ENCODE assay signal across 32 cellular contexts in genomic region chr12:111827916-111828315, GRCh38.
"Had no signal": no experiment of that assay in that cellular context is flagged by ENCODE, and none has a peak within 500 bp of the region (broad histone marks: within the 10 kb centered on the region; RNA-seq: fewer than 3 reads in every experiment).

No MANE protein-coding gene starts in this region.

- H3K4me3 ChIP-seq: adrenal gland, body of pancreas, esophagus squamous epithelium, gastroesophageal sphincter had no signal

- H3K4me1 ChIP-seq: adrenal gland, body of pancreas, esophagus squamous epithelium, gastroesophageal sphincter had no signal

- DNase-seq: activated B cell treated with CpG ODN at 0.5 μM for 24 hours; activated CD4-positive, alpha-beta T cell treated with anti-CD3 and anti-CD28 coated beads for 48 hours; activated CD4-positive, alpha-beta T cell treated with anti-CD3 and anti-CD28 coated beads, Interleukin-2, amount 50 U/mL, for 1 hour; activated CD4-positive, alpha-beta T cell treated with anti-CD3 and anti-CD28 coated beads, Interleukin-2, amount 50 U/mL, for 48 hours; activated CD8-positive, alpha-beta memory T cell treated with anti-CD3 and anti-CD28 coated beads for 24 hours; activated CD8-positive, alpha-beta T cell treated with anti-CD3 and anti-CD28 coated beads for 36 hours; activated effector memory CD4-positive, alpha-beta T cell treated with Interleukin-2 at 50 U/mL for 16 hours; activated gamma-delta T cell treated with Interleukin-2 at 50 U/mL for 16 hours; activated naive CD4-positive, alpha-beta T cell treated with anti-CD3 and anti-CD28 coated beads, Interleukin-2, amount 50 U/mL, for 16 hours; activated naive CD4-positive, alpha-beta T cell treated with Interleukin-2 at 50 U/mL for 16 hours; activated naive CD8-positive, alpha-beta T cell treated with anti-CD3 and anti-CD28 coated beads, Interleukin-2, amount 50 U/mL, for 24 hours; activated T-cell treated with anti-CD3 and anti-CD28 coated beads, Interleukin-2, amount 50 U/mL, for 4 hours; amygdala; aorta; body of pancreas; caudate nucleus; cortex of kidney; effector CD8-positive, alpha-beta T cell; esophagus squamous epithelium; foreskin melanocyte; T-helper 1 cell; T-helper 17 cell; T1000; WERI-Rb-1 had no signal

- H3K27me3 ChIP-seq: adrenal gland, body of pancreas, gastroesophageal sphincter had no signal

- H3K27ac ChIP-seq: adrenal gland, body of pancreas, epithelial cell of prostate, esophagus squamous epithelium, gastroesophageal sphincter, WERI-Rb-1 had no signal

- FAIRE-seq: colon, endometrium, endothelial cell of umbilical vein had no signal

- H3K36me3 ChIP-seq: adrenal gland, esophagus squamous epithelium, gastroesophageal sphincter, WERI-Rb-1 had no signal

- H3K9me3 ChIP-seq: adrenal gland, body of pancreas, esophagus squamous epithelium, gastroesophageal sphincter had no signal

- ATAC-seq: activated CD4-positive, CD25-positive, alpha-beta regulatory T cell treated with anti-CD3 and anti-CD28 coated beads, Interleukin-2, amount 50 U/mL, for 24 hours; activated CD8-positive, alpha-beta T cell treated with anti-CD3 and anti-CD28 coated beads for 36 hours; activated naive CD8-positive, alpha-beta T cell treated with anti-CD3 and anti-CD28 coated beads, Interleukin-2, amount 50 U/mL, for 24 hours; activated T-cell treated with anti-CD3 and anti-CD28 coated beads, Interleukin-2, amount 50 U/mL, for 4 hours; activated T-helper 17 cell treated with anti-CD3 and anti-CD28 coated beads, Interleukin-2, amount 50 U/mL, for 72 hours; body of pancreas; gastroesophageal sphincter; T-helper 17 cell had no signal
